In genomic region chr10:4828005-4828404, GRCh38 we compare ENCODE assay signal across 17 cellular contexts. TPM values are rescaled to one million over a fixed set of nuclear protein-coding genes. Genes with fewer than 3 reads are reported as not detected.
"Had no signal": no experiment of that assay in that cellular context is flagged by ENCODE, and none has a peak within 500 bp of the region (broad histone marks: within the 10 kb centered on the region; RNA-seq: fewer than 3 reads in every experiment).

No MANE protein-coding gene starts in this region.

- H3K9me3 Mint-ChIP-seq: effector memory CD8-positive, alpha-beta T cell; neural crest cell had no signal

- H3K4me1 ChIP-seq: foreskin keratinocyte, uterus had no signal

- H3K27ac Mint-ChIP-seq: effector memory CD8-positive, alpha-beta T cell had no signal

- H3K36me3 ChIP-seq: right atrium auricular region, thyroid gland, uterus had no signal

- ATAC-seq: effector memory CD8-positive, alpha-beta T cell; foreskin keratinocyte; naive thymus-derived CD4-positive, alpha-beta T cell had no signal

- FAIRE-seq: small intestine had no signal

- H3K9me3 ChIP-seq: esophagus squamous epithelium, right atrium auricular region, thyroid gland, upper lobe of left lung, uterus had no signal

- DNase-seq: effector memory CD8-positive, alpha-beta T cell; esophagus squamous epithelium; foreskin keratinocyte; kidney glomerular epithelial cell; mammary epithelial cell; naive thymus-derived CD4-positive, alpha-beta T cell; posterior cingulate gyrus; small intestine; stimulated activated CD4-positive, alpha-beta T cell treated with anti-CD3 and anti-CD28 coated beads, Interleukin-12 subunit alpha, Interleukin-12 subunit beta, amount 100 ng/mL, for 4 hours; stimulated activated naive CD4-positive, alpha-beta T cell treated with Interleukin-2 at 50 U/mL for 16 hours; thyroid gland; upper lobe of left lung; uterus had no signal

- H3K27ac ChIP-seq: epithelial cell of prostate, foreskin keratinocyte, right atrium auricular region, thyroid gland, upper lobe of left lung, uterus had no signal

- H3K4me3 ChIP-seq: esophagus squamous epithelium, right atrium auricular region, thyroid gland, upper lobe of left lung, uterus had no signal

- H3K27me3 ChIP-seq: foreskin keratinocyte, right atrium auricular region, thyroid gland, upper lobe of left lung, uterus had no signal

- H3K4me3 Mint-ChIP-seq: dendritic cell treated with granulocyte-macrophage colony-stimulating factor and Interleukin-4, amounts not matched to agents 40 ng/mL and 50 ng/mL, for 4 days; neural crest cell had no signal

RNA-seq across cellular contexts. Expression of gene AKR1E2, which starts 2.0 kb away (rescaled TPM):
- polyA plus RNA-seq: mammary epithelial cell had no signal
